1 cellular context compared by ENCODE assay signal in genomic region chr15:40743921-40744809, GRCh38.
TF ChIP-seq lines count a peak whose summit lies in the region.

No MANE protein-coding gene starts in this region.

TF ChIP-seq in K562, 482 proteins besides CTCF, POLR2A, EP300 and RAD21 (continues in another document):
- TF ChIP-seq EGR1 (conservative IDR thresholded peaks at IDR 0.05) (peak; percentile 32), C11orf30 (IDR thresholded peaks at IDR 0.05; ENCODE audit: low read depth) (peak; percentile 73), POLR2AphosphoS5 (IDR thresholded peaks at IDR 0.05; ENCODE audit: control insufficient read depth, insufficient read depth, low read depth, low read length) (peak; percentile 11; the same call in 1 of the 2 replicates), GATAD2B (IDR thresholded peaks at IDR 0.05; ENCODE audit: borderline replicate concordance) (no peak), MEIS2 (IDR thresholded peaks at IDR 0.05; ENCODE audit: partially characterized antibody) (peak; percentile 30), ZNF830 (CRISPR knock-in tag; IDR thresholded peaks at IDR 0.05) (no peak), TRIM24 (IDR thresholded peaks at IDR 0.05) (no peak), MAFK (IDR thresholded peaks at IDR 0.05; ENCODE audit: low read length) (peak; percentile 61), MNT (conservative IDR thresholded peaks at IDR 0.05) (peak; percentile 68 to 82; a peak in 3 of 4 replicates), ZNF561 (CRISPR knock-in tag; conservative IDR thresholded peaks at IDR 0.05) (no peak), MAFG (tag; conservative IDR thresholded peaks at IDR 0.05) (peak; percentile 67; the same call in 1 of the 2 replicates), U2AF1 (optimal IDR thresholded peaks at IDR 0.05; ENCODE audit: low read depth, low read length) (no peak), GABPB1 (CRISPR knock-in tag; IDR thresholded peaks at IDR 0.05) (peak; percentile 58; the same call in 1 of the 2 replicates), ATF7 (IDR thresholded peaks at IDR 0.05) (0 out of 2 replicates have a peak, but pooled peaks have one; percentile 17), TAF9B (IDR thresholded peaks at IDR 0.05; ENCODE audit: partially characterized antibody) (peak; percentile 45), ATF3 (IDR thresholded peaks at IDR 0.05) (peak; percentile 78), ATF3 (CRISPR knock-in tag; conservative IDR thresholded peaks at IDR 0.05) (no peak), NR2C2 (CRISPR knock-in tag; IDR thresholded peaks at IDR 0.05) (no peak), NR2C2 (tag; IDR thresholded peaks at IDR 0.05) (peak; percentile 90), HDAC3 (IDR thresholded peaks at IDR 0.05; ENCODE audit: borderline replicate concordance, partially characterized antibody) (peak; percentile 75), SMAD4 (CRISPR knock-in tag; conservative IDR thresholded peaks at IDR 0.05) (peak; percentile 95), ATF6 (CRISPR knock-in tag; IDR thresholded peaks at IDR 0.05) (no peak), CEBPG (CRISPR knock-in tag; IDR thresholded peaks at IDR 0.05) (peak; percentile 72), CEBPG (tag; conservative IDR thresholded peaks at IDR 0.05 in 1 of 2, IDR thresholded peaks at IDR 0.05 in 1 of 2) (peak in 1 of 2 experiments; percentile 88; a peak in 2 of 4 replicates), SMAD2 (IDR thresholded peaks at IDR 0.05; ENCODE audit: low read depth, low read length) (no peak), NCOR1 (IDR thresholded peaks at IDR 0.05) (peak; percentile 77), CEBPB (tag; IDR thresholded peaks at IDR 0.05) (peak; percentile 89), ZNF316 (IDR thresholded peaks at IDR 0.05) (peak; percentile 83)
- TF ChIP-seq, protein P1, sequence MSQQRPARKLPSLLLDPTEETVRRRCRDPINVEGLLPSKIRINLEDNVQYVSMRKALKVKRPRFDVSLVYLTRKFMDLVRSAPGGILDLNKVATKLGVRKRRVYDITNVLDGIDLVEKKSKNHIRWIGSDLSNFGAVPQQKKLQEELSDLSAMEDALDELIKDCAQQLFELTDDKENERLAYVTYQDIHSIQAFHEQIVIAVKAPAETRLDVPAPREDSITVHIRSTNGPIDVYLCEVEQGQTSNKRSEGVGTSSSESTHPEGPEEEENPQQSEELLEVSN (IDR thresholded peaks at IDR 0.05; ENCODE audit: borderline replicate concordance in 1 of 2, extremely low read depth in 1 of 2, insufficient read depth in 1 of 2, insufficient read length in 1 of 2, low read depth in 1 of 2, low read length in 1 of 2, poor library complexity in 1 of 2, severe bottlenecking in 1 of 2), result peak in 1 of 2 experiments; percentile 37
- TF ChIP-seq, protein P2, sequence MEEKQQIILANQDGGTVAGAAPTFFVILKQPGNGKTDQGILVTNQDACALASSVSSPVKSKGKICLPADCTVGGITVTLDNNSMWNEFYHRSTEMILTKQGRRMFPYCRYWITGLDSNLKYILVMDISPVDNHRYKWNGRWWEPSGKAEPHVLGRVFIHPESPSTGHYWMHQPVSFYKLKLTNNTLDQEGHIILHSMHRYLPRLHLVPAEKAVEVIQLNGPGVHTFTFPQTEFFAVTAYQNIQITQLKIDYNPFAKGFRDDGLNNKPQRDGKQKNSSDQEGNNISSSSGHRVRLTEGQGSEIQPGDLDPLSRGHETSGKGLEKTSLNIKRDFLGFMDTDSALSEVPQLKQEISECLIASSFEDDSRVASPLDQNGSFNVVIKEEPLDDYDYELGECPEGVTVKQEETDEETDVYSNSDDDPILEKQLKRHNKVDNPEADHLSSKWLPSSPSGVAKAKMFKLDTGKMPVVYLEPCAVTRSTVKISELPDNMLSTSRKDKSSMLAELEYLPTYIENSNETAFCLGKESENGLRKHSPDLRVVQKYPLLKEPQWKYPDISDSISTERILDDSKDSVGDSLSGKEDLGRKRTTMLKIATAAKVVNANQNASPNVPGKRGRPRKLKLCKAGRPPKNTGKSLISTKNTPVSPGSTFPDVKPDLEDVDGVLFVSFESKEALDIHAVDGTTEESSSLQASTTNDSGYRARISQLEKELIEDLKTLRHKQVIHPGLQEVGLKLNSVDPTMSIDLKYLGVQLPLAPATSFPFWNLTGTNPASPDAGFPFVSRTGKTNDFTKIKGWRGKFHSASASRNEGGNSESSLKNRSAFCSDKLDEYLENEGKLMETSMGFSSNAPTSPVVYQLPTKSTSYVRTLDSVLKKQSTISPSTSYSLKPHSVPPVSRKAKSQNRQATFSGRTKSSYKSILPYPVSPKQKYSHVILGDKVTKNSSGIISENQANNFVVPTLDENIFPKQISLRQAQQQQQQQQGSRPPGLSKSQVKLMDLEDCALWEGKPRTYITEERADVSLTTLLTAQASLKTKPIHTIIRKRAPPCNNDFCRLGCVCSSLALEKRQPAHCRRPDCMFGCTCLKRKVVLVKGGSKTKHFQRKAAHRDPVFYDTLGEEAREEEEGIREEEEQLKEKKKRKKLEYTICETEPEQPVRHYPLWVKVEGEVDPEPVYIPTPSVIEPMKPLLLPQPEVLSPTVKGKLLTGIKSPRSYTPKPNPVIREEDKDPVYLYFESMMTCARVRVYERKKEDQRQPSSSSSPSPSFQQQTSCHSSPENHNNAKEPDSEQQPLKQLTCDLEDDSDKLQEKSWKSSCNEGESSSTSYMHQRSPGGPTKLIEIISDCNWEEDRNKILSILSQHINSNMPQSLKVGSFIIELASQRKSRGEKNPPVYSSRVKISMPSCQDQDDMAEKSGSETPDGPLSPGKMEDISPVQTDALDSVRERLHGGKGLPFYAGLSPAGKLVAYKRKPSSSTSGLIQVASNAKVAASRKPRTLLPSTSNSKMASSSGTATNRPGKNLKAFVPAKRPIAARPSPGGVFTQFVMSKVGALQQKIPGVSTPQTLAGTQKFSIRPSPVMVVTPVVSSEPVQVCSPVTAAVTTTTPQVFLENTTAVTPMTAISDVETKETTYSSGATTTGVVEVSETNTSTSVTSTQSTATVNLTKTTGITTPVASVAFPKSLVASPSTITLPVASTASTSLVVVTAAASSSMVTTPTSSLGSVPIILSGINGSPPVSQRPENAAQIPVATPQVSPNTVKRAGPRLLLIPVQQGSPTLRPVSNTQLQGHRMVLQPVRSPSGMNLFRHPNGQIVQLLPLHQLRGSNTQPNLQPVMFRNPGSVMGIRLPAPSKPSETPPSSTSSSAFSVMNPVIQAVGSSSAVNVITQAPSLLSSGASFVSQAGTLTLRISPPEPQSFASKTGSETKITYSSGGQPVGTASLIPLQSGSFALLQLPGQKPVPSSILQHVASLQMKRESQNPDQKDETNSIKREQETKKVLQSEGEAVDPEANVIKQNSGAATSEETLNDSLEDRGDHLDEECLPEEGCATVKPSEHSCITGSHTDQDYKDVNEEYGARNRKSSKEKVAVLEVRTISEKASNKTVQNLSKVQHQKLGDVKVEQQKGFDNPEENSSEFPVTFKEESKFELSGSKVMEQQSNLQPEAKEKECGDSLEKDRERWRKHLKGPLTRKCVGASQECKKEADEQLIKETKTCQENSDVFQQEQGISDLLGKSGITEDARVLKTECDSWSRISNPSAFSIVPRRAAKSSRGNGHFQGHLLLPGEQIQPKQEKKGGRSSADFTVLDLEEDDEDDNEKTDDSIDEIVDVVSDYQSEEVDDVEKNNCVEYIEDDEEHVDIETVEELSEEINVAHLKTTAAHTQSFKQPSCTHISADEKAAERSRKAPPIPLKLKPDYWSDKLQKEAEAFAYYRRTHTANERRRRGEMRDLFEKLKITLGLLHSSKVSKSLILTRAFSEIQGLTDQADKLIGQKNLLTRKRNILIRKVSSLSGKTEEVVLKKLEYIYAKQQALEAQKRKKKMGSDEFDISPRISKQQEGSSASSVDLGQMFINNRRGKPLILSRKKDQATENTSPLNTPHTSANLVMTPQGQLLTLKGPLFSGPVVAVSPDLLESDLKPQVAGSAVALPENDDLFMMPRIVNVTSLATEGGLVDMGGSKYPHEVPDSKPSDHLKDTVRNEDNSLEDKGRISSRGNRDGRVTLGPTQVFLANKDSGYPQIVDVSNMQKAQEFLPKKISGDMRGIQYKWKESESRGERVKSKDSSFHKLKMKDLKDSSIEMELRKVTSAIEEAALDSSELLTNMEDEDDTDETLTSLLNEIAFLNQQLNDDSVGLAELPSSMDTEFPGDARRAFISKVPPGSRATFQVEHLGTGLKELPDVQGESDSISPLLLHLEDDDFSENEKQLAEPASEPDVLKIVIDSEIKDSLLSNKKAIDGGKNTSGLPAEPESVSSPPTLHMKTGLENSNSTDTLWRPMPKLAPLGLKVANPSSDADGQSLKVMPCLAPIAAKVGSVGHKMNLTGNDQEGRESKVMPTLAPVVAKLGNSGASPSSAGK (IDR thresholded peaks at IDR 0.05), result peak; percentile 45; the same call in 1 of the 2 replicates
- TF ChIP-seq, protein P3, sequence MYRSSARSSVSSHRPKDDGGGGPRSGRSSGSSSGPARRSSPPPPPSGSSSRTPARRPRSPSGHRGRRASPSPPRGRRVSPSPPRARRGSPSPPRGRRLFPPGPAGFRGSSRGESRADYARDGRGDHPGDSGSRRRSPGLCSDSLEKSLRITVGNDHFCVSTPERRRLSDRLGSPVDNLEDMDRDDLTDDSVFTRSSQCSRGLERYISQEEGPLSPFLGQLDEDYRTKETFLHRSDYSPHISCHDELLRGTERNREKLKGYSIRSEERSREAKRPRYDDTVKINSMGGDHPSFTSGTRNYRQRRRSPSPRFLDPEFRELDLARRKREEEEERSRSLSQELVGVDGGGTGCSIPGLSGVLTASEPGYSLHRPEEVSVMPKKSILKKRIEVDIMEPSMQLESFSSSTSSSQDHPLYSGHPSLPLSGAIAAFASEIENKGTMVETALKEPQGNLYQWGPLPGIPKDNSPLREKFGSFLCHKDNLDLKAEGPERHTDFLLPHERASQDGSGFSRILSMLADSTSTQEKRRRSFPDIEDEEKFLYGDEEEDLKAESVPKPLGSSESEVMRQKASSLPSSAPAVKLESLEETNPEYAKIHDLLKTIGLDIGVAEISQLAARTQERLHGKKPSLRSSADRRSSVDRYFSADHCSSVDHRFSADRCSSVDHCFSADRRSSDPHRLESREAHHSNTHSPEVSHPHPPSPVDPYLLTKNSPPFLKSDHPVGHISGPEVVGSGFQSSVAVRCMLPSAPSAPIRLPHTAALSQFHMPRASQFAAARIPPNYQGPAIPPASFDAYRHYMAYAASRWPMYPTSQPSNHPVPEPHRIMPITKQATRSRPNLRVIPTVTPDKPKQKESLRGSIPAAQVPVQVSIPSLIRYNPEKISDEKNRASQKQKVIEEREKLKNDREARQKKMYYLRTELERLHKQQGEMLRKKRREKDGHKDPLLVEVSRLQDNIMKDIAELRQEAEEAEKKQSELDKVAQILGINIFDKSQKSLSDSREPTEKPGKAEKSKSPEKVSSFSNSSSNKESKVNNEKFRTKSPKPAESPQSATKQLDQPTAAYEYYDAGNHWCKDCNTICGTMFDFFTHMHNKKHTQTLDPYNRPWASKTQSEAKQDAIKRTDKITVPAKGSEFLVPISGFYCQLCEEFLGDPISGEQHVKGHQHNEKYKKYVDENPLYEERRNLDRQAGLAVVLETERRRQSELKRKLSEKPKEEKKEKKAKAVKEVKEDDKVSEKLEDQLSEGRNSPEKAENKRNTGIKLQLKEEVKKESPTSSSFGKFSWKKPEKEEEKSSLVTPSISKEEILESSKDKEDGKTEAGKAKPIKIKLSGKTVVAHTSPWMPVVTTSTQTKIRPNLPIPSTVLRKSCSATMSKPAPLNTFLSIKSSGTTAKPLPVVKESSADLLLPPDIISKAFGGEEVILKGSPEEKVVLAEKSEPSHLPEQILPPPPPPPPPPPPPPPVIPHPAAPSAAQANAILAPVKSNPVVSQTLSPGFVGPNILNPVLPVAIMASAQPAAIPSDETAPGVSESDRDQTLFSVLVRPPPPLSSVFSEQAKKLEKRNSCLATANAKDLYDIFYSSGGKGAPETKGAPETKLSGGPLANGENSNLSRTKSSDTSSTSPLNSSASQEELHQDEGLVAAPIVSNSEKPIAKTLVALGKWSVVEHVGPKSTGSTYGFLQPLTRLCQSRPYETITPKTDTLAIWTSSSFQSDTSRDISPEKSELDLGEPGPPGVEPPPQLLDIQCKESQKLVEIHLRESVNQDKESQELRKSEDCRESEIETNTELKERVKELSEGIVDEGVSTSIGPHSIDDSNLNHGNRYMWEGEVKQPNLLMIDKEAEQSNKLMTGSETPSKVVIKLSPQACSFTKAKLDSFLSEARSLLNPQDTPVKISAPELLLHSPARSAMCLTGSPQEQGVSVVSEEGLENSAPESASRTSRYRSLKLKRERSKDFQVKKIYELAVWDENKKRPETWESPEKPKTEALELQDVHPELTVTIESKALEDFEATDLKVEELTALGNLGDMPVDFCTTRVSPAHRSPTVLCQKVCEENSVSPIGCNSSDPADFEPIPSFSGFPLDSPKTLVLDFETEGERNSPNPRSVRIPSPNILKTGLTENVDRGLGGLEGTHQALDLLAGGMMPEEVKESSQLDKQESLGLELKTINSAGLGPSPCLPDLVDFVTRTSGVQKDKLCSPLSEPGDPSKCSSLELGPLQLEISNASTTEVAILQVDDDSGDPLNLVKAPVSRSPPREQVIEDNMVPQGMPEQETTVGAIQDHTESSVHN (IDR thresholded peaks at IDR 0.05; ENCODE audit: borderline replicate concordance in 1 of 2, low read depth in 1 of 2), result 0 out of 4 replicates have a peak, but pooled peaks of 1 of the 2 experiments have one; percentile 61
- TF ChIP-seq, protein P4, sequence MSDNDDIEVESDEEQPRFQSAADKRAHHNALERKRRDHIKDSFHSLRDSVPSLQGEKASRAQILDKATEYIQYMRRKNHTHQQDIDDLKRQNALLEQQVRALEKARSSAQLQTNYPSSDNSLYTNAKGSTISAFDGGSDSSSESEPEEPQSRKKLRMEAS (CRISPR knock-in tag; IDR thresholded peaks at IDR 0.05), result peak; percentile 79
